ENCODE assay signal across 17 cellular contexts in genomic region chr13:109333893-109334651, GRCh38.
A peak's percentile ranks its signal among the peaks of the same experiment; 100 is the strongest.
DNase-seq lines count a peak whose midpoint lies in the region; ATAC-seq, FAIRE-seq and TF ChIP-seq lines count a peak whose summit lies in the region.
"Had no signal": no experiment of that assay in that cellular context is flagged by ENCODE, and none has a peak within 500 bp of the region (broad histone marks: within the 10 kb centered on the region; RNA-seq: fewer than 3 reads in every experiment).

No MANE protein-coding gene starts in this region.

- no peak overlapping the region for H2BK15ac ChIP-seq in neuronal stem cell (ENCODE audit: low read length)

- peaks cover 15% of the 10 kb centered on the region for H3K9me3 Mint-ChIP-seq in glutamatergic neuron (ENCODE audit: unreplicated experiment)

- H3K27me3 ChIP-seq in right atrium auricular region = no peaks in the 10 kb centered on the region
- no peaks in the 10 kb centered on the region for H3K27me3 ChIP-seq in neuronal stem cell (ENCODE audit: control insufficient read depth in 3 of 3, insufficient read depth in 3 of 3, low read depth in 1 of 3, low read length in 3 of 3)

- H3K4ac ChIP-seq in neuronal stem cell (ENCODE audit: low read length) = no peak overlapping the region

- H3K4me1 ChIP-seq in right atrium auricular region (no peaks in the 10 kb centered on the region), neuronal stem cell (ENCODE audit: control insufficient read depth in 2 of 2, insufficient read depth in 1 of 2, low read depth in 1 of 2, low read length in 2 of 2) (peaks cover 3 to 11% of the 10 kb centered on the region in 2 donors)

- FAIRE-seq in GM19239 (lab: Jason Lieb, UNC) = no peak
- FAIRE-seq: GM12892 had no signal

- TF ChIP-seq CTCF in right atrium auricular region (IDR thresholded peaks at IDR 0.05) (no peak), glutamatergic neuron (IDR thresholded peaks at IDR 0.05; ENCODE audit: partially characterized antibody, unreplicated experiment) (no peak)

- peaks cover 6% of the 10 kb centered on the region for H3K27me3 Mint-ChIP-seq in glutamatergic neuron (ENCODE audit: unreplicated experiment)

- ATAC-seq in Right ventricle myocardium superior (ENCODE audit: poor library complexity) = peak; percentile 90

- DNase-seq in Right ventricle myocardium superior = peak; percentile 49
- DNase-seq in right atrium auricular region (ENCODE audit: low spot score) = no peak
- DNase-seq in NCI-H82 treated with DMSO at 0.1 percent for 48 hours (lab: John Stamatoyannopoulos, UW; ENCODE audit: unreplicated experiment) = peak; percentile 32
- peak; percentile 45 for DNase-seq in glutamatergic neuron
- no peak for DNase-seq in neuronal stem cell (ENCODE audit: low spot score)
- DNase-seq in stimulated activated CD4-positive, alpha-beta T cell treated with anti-CD3 and anti-CD28 coated beads, Interleukin-4, amount 100 ng/mL, for 1 hour = no peak
- DNase-seq in GM19239 (ENCODE audit: insufficient read length, low spot score) = no peak
- DNase-seq in activated CD4-positive, alpha-beta T cell treated with anti-CD3 and anti-CD28 coated beads, Interleukin-2, amount 50 U/mL, for 48 hours = no peak
- DNase-seq: DND-41; GDM1; MM.1S; NCI-H226; NK-92 treated with Interleukin-12 subunit alpha and Interleukin-12 subunit beta, amount 100 ng/mL, for 24 hours; OCI-M1 had no signal

- no peak overlapping the region for H2BK120ac ChIP-seq in neuronal stem cell (ENCODE audit: low read depth, low read length)

- H3K9me3 ChIP-seq in right atrium auricular region = no peaks in the 10 kb centered on the region
- H3K9me3 ChIP-seq in neuronal stem cell (replicated peaks in 1 of 2; ENCODE audit: control insufficient read depth in 2 of 2, insufficient read depth in 1 of 2, low read depth in 1 of 2, low read length in 2 of 2) = no peaks in the 10 kb centered on the region

- intact Hi-C loops in Right ventricle myocardium superior (cut with DNase I) = loop anchor here (5.0 kb wide), 1 partner anchor 187 kb away; no protein-coding TSS in a partner anchor

- H3K4me1 Mint-ChIP-seq in glutamatergic neuron (ENCODE audit: low read depth, unreplicated experiment) = peaks cover 46% of the 10 kb centered on the region

- peak overlapping the region; percentile 50 for H3K4me3 Mint-ChIP-seq in glutamatergic neuron (ENCODE audit: unreplicated experiment)

- no peaks in the 10 kb centered on the region for H3K79me1 ChIP-seq in neuronal stem cell (ENCODE audit: low read depth, low read length)

- H4K91ac ChIP-seq in neuronal stem cell (ENCODE audit: low read depth, low read length, poor library complexity) = no peak overlapping the region

- H3K36me3 Mint-ChIP-seq in glutamatergic neuron (ENCODE audit: unreplicated experiment) = no peaks in the 10 kb centered on the region

- H2AK5ac ChIP-seq in neuronal stem cell (ENCODE audit: low read depth, low read length) = no peak overlapping the region

- H4K8ac ChIP-seq in neuronal stem cell (ENCODE audit: low read depth, low read length) = no peak overlapping the region

- no peak overlapping the region for H3K18ac ChIP-seq in neuronal stem cell (ENCODE audit: low read length)

- no peak overlapping the region for H3K4me2 ChIP-seq in neuronal stem cell (ENCODE audit: insufficient read depth, low read length, poor library complexity, severe bottlenecking)

- peak overlapping the region; percentile 44 for H2AFZ ChIP-seq in neuronal stem cell (ENCODE audit: low read length)

- no peak overlapping the region for H2BK12ac ChIP-seq in neuronal stem cell (ENCODE audit: low read length)

- no peak overlapping the region for H3K14ac ChIP-seq in neuronal stem cell (ENCODE audit: low read length)

- no peak overlapping the region for H3K9ac ChIP-seq in neuronal stem cell (ENCODE audit: low read depth, low read length, poor library complexity)

- no CpG with 5 or more reads among the region's 8 CpGs for WGBS in neuronal stem cell (ENCODE audit: extremely low coverage in 2 of 2, insufficient read length in 2 of 2, insufficient replicate concordance in 1 of 2), 2 donors

- no peak overlapping the region for H2BK5ac ChIP-seq in neuronal stem cell (ENCODE audit: low read length)

- H3K4me3 ChIP-seq in right atrium auricular region = no peak overlapping the region
- no peak overlapping the region for H3K4me3 ChIP-seq in neuronal stem cell (ENCODE audit: low read length in 2 of 2)
- H3K4me3 ChIP-seq: SK-N-MC had no signal

- H3K27ac ChIP-seq in right atrium auricular region (peak overlapping the region in 1 of 2 donors; percentile 21), neuronal stem cell (replicated peaks; ENCODE audit: low read length) (no peak overlapping the region)
- H3K27ac ChIP-seq: RWPE1, SK-N-MC had no signal

- H3K23ac ChIP-seq in neuronal stem cell (ENCODE audit: low read depth, low read length, poor library complexity) = no peak overlapping the region

- peak overlapping the region; percentile 65 for H3K27ac Mint-ChIP-seq in glutamatergic neuron (ENCODE audit: unreplicated experiment)

- H3K36me3 ChIP-seq in right atrium auricular region (no peaks in the 10 kb centered on the region), neuronal stem cell (replicated peaks in 1 of 2; ENCODE audit: control insufficient read depth in 2 of 2, insufficient read depth in 2 of 2, low read length in 2 of 2) (no peaks in the 10 kb centered on the region)

Comparison
In these comparisons a context has a peak if more than half of its experiments do, and no peak if none do; other contexts are left out.
1. DNase-seq: peak in Right ventricle myocardium superior (single experiment), NCI-H82 treated with DMSO at 0.1 percent for 48 hours (single experiment) and glutamatergic neuron (single experiment); none in right atrium auricular region (single experiment), neuronal stem cell (single experiment), stimulated activated CD4-positive, alpha-beta T cell treated with anti-CD3 and anti-CD28 coated beads, Interleukin-4, amount 100 ng/mL, for 1 hour (single experiment), GM19239 (single experiment) and activated CD4-positive, alpha-beta T cell treated with anti-CD3 and anti-CD28 coated beads, Interleukin-2, amount 50 U/mL, for 48 hours (0 of 2).